20 cellular contexts compared by ENCODE assay signal in genomic region chr1:39657402-39657801, GRCh38. TPM values are rescaled to one million over a fixed set of nuclear protein-coding genes. Genes with fewer than 3 reads are reported as not detected.
DNase-seq lines count a peak whose midpoint lies in the region; ATAC-seq and TF ChIP-seq lines count a peak whose summit lies in the region.
"Had no signal": no experiment of that assay in that cellular context is flagged by ENCODE, and none has a peak within 500 bp of the region (broad histone marks: within the 10 kb centered on the region; RNA-seq: fewer than 3 reads in every experiment).

No MANE protein-coding gene starts in this region.

- H3K4me1 ChIP-seq in ovary (ENCODE audit: insufficient read depth): peaks cover 2% of the 10 kb centered on the region
- H3K4me1 ChIP-seq: right lobe of liver had no signal

- no peak overlapping the region for H3K4me3 ChIP-seq in ovary
- H3K4me3 ChIP-seq: right lobe of liver had no signal

- ATAC-seq in stimulated activated naive B cell treated with anti-CD40 and anti-IgM and Interleukin-4, amounts not matched to agents 10 μg/mL and 1 μg/mL and 100 μg/mL, for 72 hours (replicated peaks): no peak
- ATAC-seq in HG02610 (IDR thresholded peaks at IDR 0.05; ENCODE audit: unreplicated experiment): no peak

- H3K9me3 Mint-ChIP-seq in stimulated activated naive B cell treated with anti-CD40 and anti-IgM and Interleukin-4, amounts not matched to agents 10 μg/mL and 1 μg/mL and 100 μg/mL, for 72 hours: no peaks in the 10 kb centered on the region
- H3K9me3 Mint-ChIP-seq: HFFc6; IgD-negative memory B cell; immature natural killer cell; nephron; T-helper 1 cell treated with Interleukin-12 subunit alpha and Interleukin-12 subunit beta and Interleukin-4 antibody, amounts not matched to agents 30 μg/mL and 1 μg/mL, for 36 hours had no signal

- intact Hi-C loops in ovary (cut with DNase I): loop anchor here in 1 of 4 donors (2.0 kb wide), 1 partner anchor 51 kb away; no protein-coding TSS in a partner anchor

- no peak for TF ChIP-seq CTCF in ovary (IDR thresholded peaks at IDR 0.05)

- peaks cover 18 to 31% of the 10 kb centered on the region in 2 donors for H3K27me3 Mint-ChIP-seq in stimulated activated naive B cell treated with anti-CD40 and anti-IgM and Interleukin-4, amounts not matched to agents 10 μg/mL and 1 μg/mL and 100 μg/mL, for 72 hours

- peaks cover 11 to 24% of the 10 kb centered on the region in 2 donors for H3K4me1 Mint-ChIP-seq in stimulated activated naive B cell treated with anti-CD40 and anti-IgM and Interleukin-4, amounts not matched to agents 10 μg/mL and 1 μg/mL and 100 μg/mL, for 72 hours

- no peaks in the 10 kb centered on the region for H3K36me3 Mint-ChIP-seq in stimulated activated naive B cell treated with anti-CD40 and anti-IgM and Interleukin-4, amounts not matched to agents 10 μg/mL and 1 μg/mL and 100 μg/mL, for 72 hours
- H3K36me3 Mint-ChIP-seq: CD4-positive, alpha-beta memory T cell; IgD-negative memory B cell; immature natural killer cell had no signal

- H3K9me3 ChIP-seq in ovary: no peaks in the 10 kb centered on the region
- H3K9me3 ChIP-seq: right lobe of liver had no signal

- no peak overlapping the region for H3K27ac ChIP-seq in ovary
- H3K27ac ChIP-seq: 22Rv1, right lobe of liver had no signal

- no peaks in the 10 kb centered on the region for H3K36me3 ChIP-seq in ovary
- H3K36me3 ChIP-seq: right lobe of liver had no signal

- DNase-seq in NCI-H82 (lab: John Stamatoyannopoulos, UW): peak; percentile 14
- no peak for DNase-seq in NCI-H82 treated with DMSO at 0.1 percent for 48 hours (lab: John Stamatoyannopoulos, UW; ENCODE audit: unreplicated experiment)
- DNase-seq in NCI-H2171 (lab: John Stamatoyannopoulos, UW): peak; percentile 36
- DNase-seq in fibroblast of peridontal ligament (ENCODE audit: extremely low read depth): peak; percentile 37
- no peak for DNase-seq in stimulated activated naive B cell treated with anti-CD40 and anti-IgM and Interleukin-4, amounts not matched to agents 10 μg/mL and 1 μg/mL and 100 μg/mL, for 72 hours
- DNase-seq in NCI-H2081 treated with DMSO at 0.1 percent for 48 hours (lab: John Stamatoyannopoulos, UW): no peak
- DNase-seq in ovary: no peak
- DNase-seq: activated gamma-delta T cell had no signal

- TF ChIP-seq POLR2A in ovary (IDR thresholded peaks at IDR 0.05): no peak

- H3K27ac Mint-ChIP-seq in stimulated activated naive B cell treated with anti-CD40 and anti-IgM and Interleukin-4, amounts not matched to agents 10 μg/mL and 1 μg/mL and 100 μg/mL, for 72 hours: peak overlapping the region; percentile 43
- H3K27ac Mint-ChIP-seq: HFFc6; nephron; T-helper 1 cell treated with Interleukin-12 subunit alpha and Interleukin-12 subunit beta and Interleukin-4 antibody, amounts not matched to agents 30 μg/mL and 1 μg/mL, for 36 hours had no signal

- H3K4me3 Mint-ChIP-seq in stimulated activated naive B cell treated with anti-CD40 and anti-IgM and Interleukin-4, amounts not matched to agents 10 μg/mL and 1 μg/mL and 100 μg/mL, for 72 hours: no peak overlapping the region
- H3K4me3 Mint-ChIP-seq: HFFc6, IgD-negative memory B cell, immature natural killer cell had no signal

- no peaks in the 10 kb centered on the region for H3K27me3 ChIP-seq in ovary
- H3K27me3 ChIP-seq: right lobe of liver had no signal

- no peak for TF ChIP-seq EP300 in ovary (IDR thresholded peaks at IDR 0.05)

- 83 to 89% (median 87%) methylated on average over 3 of the region's 3 CpGs for WGBS in ovary, 3 donors

RNA-seq across cellular contexts. Expression of gene NT5C1A, which starts 14.5 kb away (rescaled TPM):
- total RNA-seq in ovary: 1 to 10 TPM in 4 of 7 donors, under 1 TPM in 1, not detected in 2; 0.34 to 2.4 (median 1.7) TPM
- under 1 TPM; 0.15 to 0.97 TPM for polyA plus RNA-seq in ovary
- total RNA-seq: endothelial cell of umbilical vein, HFFc6, lung microvascular endothelial cell, right lobe of liver had no signal
- polyA plus RNA-seq: CD4-positive, alpha-beta memory T cell; endothelial cell of umbilical vein; IgD-negative memory B cell; immature natural killer cell; thymus had no signal

RNA-seq across cellular contexts. Expression of gene HEYL, which starts 18.0 kb away (rescaled TPM):
- 10 to 100 TPM in 5 of 7 donors, 1 to 10 TPM in 2; 1.8 to 27.2 (median 11.3) TPM for total RNA-seq in ovary
- 10 to 100 TPM in 1 of 2 donors, 1 to 10 TPM in 1; 9.0 to 20.1 TPM for polyA plus RNA-seq in ovary
- total RNA-seq: endothelial cell of umbilical vein, HFFc6, lung microvascular endothelial cell had no signal
- polyA plus RNA-seq: endothelial cell of umbilical vein, IgD-negative memory B cell, immature natural killer cell had no signal

RNA-seq across cellular contexts. Expression of gene HPCAL4, which starts 33.8 kb away (rescaled TPM):
- total RNA-seq in ovary: 1 to 10 TPM in 6 of 7 donors, under 1 TPM in 1; 0.88 to 7.7 (median 3.1) TPM
- polyA plus RNA-seq in ovary: 10 to 100 TPM in 1 of 2 donors, 1 to 10 TPM in 1; 1.3 to 11.1 TPM
- total RNA-seq: endothelial cell of umbilical vein, HFFc6, lung microvascular endothelial cell, right lobe of liver had no signal
- polyA plus RNA-seq: endothelial cell of umbilical vein had no signal

Comparison
In these comparisons a context has a peak if more than half of its experiments do, and no peak if none do; other contexts are left out.
1. DNase-seq: peak in NCI-H82 (single experiment), NCI-H2171 (single experiment) and fibroblast of peridontal ligament (single experiment); none in NCI-H82 treated with DMSO at 0.1 percent for 48 hours (single experiment), stimulated activated naive B cell treated with anti-CD40 and anti-IgM and Interleukin-4, amounts not matched to agents 10 μg/mL and 1 μg/mL and 100 μg/mL, for 72 hours (single experiment), NCI-H2081 treated with DMSO at 0.1 percent for 48 hours (single experiment) and ovary (0 of 5).